8 cellular contexts compared by ENCODE assay signal in genomic region chr3:128693696-128694095, GRCh38.
"Had no signal": no experiment of that assay in that cellular context is flagged by ENCODE, and none has a peak within 500 bp of the region (broad histone marks: within the 10 kb centered on the region; RNA-seq: fewer than 3 reads in every experiment).

No MANE protein-coding gene starts in this region.

- H3K36me3 ChIP-seq: HAP-1 had no signal

- DNase-seq: H7, HFFc6, KBM-7 had no signal

- H2AFZ ChIP-seq: GM23338 had no signal

- H3K4me2 ChIP-seq: GM23338 had no signal

- H3K4me3 ChIP-seq: GM23338, HAP-1 had no signal

- H3K4me1 Mint-ChIP-seq: GM23338, IgD-negative memory B cell had no signal

- H3K36me3 Mint-ChIP-seq: IgD-negative memory B cell had no signal

- H3K27ac Mint-ChIP-seq: GM23338, HFFc6, IgD-negative memory B cell had no signal

- ATAC-seq: GM23338, HCT116 had no signal

- H3K9me3 Mint-ChIP-seq: GM23338, HFFc6, IgD-negative memory B cell had no signal

- H3K4me3 Mint-ChIP-seq: GM23338, HFFc6, IgD-negative memory B cell had no signal

- H3K9me3 ChIP-seq: HAP-1 had no signal

- H3K27ac ChIP-seq: HL-60 had no signal
